Comparison of ENCODE assay signal across 9 cellular contexts in genomic region chr1:110083453-110084225, GRCh38. TPM values are rescaled to one million over a fixed set of nuclear protein-coding genes. Genes with fewer than 3 reads are reported as not detected.
DNase-seq lines count a peak whose midpoint lies in the region; ATAC-seq and TF ChIP-seq lines count a peak whose summit lies in the region.
"Had no signal": no experiment of that assay in that cellular context is flagged by ENCODE, and none has a peak within 500 bp of the region (broad histone marks: within the 10 kb centered on the region; RNA-seq: fewer than 3 reads in every experiment).

No MANE protein-coding gene starts in this region.

- BruUV-seq in Panc1 (replicated peaks; lab: Mats Ljungman, UMichigan), result no TSS peak

- peaks cover 7% of the 10 kb centered on the region for H3K4me1 ChIP-seq in CD8-positive, alpha-beta memory T cell (ENCODE audit: insufficient read depth, low read length)
- H3K4me1 ChIP-seq in Panc1 (ENCODE audit: control insufficient read depth, insufficient read depth, low read length), result no peaks in the 10 kb centered on the region
- peaks cover 3 to 26% (median 13%) of the 10 kb centered on the region in 12 donors for H3K4me1 ChIP-seq in heart left ventricle
- peaks cover 6% of the 10 kb centered on the region for H3K4me1 ChIP-seq in psoas muscle

- H3K27me3 ChIP-seq in CD8-positive, alpha-beta memory T cell (ENCODE audit: insufficient read depth, low read length, poor library complexity, severe bottlenecking), result peaks cover 37% of the 10 kb centered on the region
- H3K27me3 ChIP-seq in Panc1 (ENCODE audit: control insufficient read depth, insufficient read depth, low read length) (peaks cover 9% of the 10 kb centered on the region), heart left ventricle (peaks cover 0 to 48% (median 19%) of the 10 kb centered on the region in 9 donors), psoas muscle (ENCODE audit: insufficient read depth in 3 of 3, low read length in 2 of 3) (peaks cover 2 to 56% (median 15%) of the 10 kb centered on the region in 3 donors)

- POLR2A ChIA-PET in CD8-positive, alpha-beta memory T cell (lab: Charles Lee), result no interaction called here
- POLR2A ChIA-PET in Panc1 (lab: Charles Lee), result no interaction called here

- intact Hi-C loops in Panc1 (cut with micrococcal nuclease; ENCODE audit: unreplicated experiment), result no loop called here
- intact Hi-C loops in heart left ventricle (cut with DNase I), result no loop called here
- intact Hi-C loops in psoas muscle (cut with DNase I), result no loop called here

- H3K4me1 Mint-ChIP-seq in CD8-positive, alpha-beta memory T cell, result peaks cover 11 to 20% (median 18%) of the 10 kb centered on the region in 3 donors

- CTCF ChIA-PET in CD8-positive, alpha-beta memory T cell (lab: Charles Lee), result no interaction called here
- CTCF ChIA-PET in Panc1 (lab: Charles Lee), result no interaction called here

- ATAC-seq in Panc1, result no peak
- peak in 3 of 4 donors; percentile 5 to 35 (median 13) for ATAC-seq in heart left ventricle
- ATAC-seq in psoas muscle, result peak in 3 of 4 donors; percentile 25 to 43 (median 38)
- ATAC-seq in GM18868 (IDR thresholded peaks at IDR 0.05; ENCODE audit: unreplicated experiment), result no peak

- WGBS in heart left ventricle, 4 donors, result 10 to 19% (median 12%) methylated on average over 40 to 47 of the region's 47 CpGs
- 14 to 20% (median 18%) methylated on average over 46 to 47 of the region's 47 CpGs for WGBS in psoas muscle, 3 donors

- peak overlapping the region; percentile 84 to 93 (median 85) for H3K4me3 Mint-ChIP-seq in CD8-positive, alpha-beta memory T cell

- no peaks in the 10 kb centered on the region for H3K36me3 ChIP-seq in CD8-positive, alpha-beta memory T cell (ENCODE audit: insufficient read depth, low read length)
- H3K36me3 ChIP-seq in Panc1 (ENCODE audit: control insufficient read depth, insufficient read depth, low read length) (no peaks in the 10 kb centered on the region), heart left ventricle (no peaks in the 10 kb centered on the region), psoas muscle (ENCODE audit: insufficient read depth in 1 of 2, low read depth in 1 of 2) (no peaks in the 10 kb centered on the region)

- H3K27ac ChIP-seq in CD8-positive, alpha-beta memory T cell (ENCODE audit: low read depth, low read length), result no peak overlapping the region
- H3K27ac ChIP-seq in Panc1 (ENCODE audit: low read length) (no peak overlapping the region), heart left ventricle (peak overlapping the region in 8 of 12 donors; percentile 42 to 82 (median 72)), psoas muscle (no peak overlapping the region)

- H3K27ac Mint-ChIP-seq in CD8-positive, alpha-beta memory T cell, result peak overlapping the region in 2 of 8 donors; percentile 12 to 15

- no peak for TF ChIP-seq POLR2A in heart left ventricle (IDR thresholded peaks at IDR 0.05)

- no peaks in the 10 kb centered on the region for H3K9me3 ChIP-seq in CD8-positive, alpha-beta memory T cell (ENCODE audit: low read length)
- H3K9me3 ChIP-seq in Panc1 (ENCODE audit: control insufficient read depth, insufficient read depth, low read depth, low read length) (no peaks in the 10 kb centered on the region), heart left ventricle (no peaks in the 10 kb centered on the region), psoas muscle (no peaks in the 10 kb centered on the region)

- peak overlapping the region; percentile 58 for H3K4me3 ChIP-seq in CD8-positive, alpha-beta memory T cell (ENCODE audit: low read length)
- H3K4me3 ChIP-seq in Panc1 (ENCODE audit: low read depth in 2 of 2, low read length in 2 of 2) (peak overlapping the region; percentile 37 to 50), heart left ventricle (peak overlapping the region; percentile 38 to 86 (median 62)), psoas muscle (peak overlapping the region; percentile 78)

- TF ChIP-seq CTCF in Panc1 (IDR thresholded peaks at IDR 0.05) (no peak), heart left ventricle (IDR thresholded peaks at IDR 0.05) (no peak), psoas muscle (IDR thresholded peaks at IDR 0.05) (no peak)

- no peaks in the 10 kb centered on the region for H3K9me3 Mint-ChIP-seq in CD8-positive, alpha-beta memory T cell

- in situ Hi-C loops in Panc1 (cut with HindIII; ENCODE audit: low pct_unique_long_range_greater_than_20kb, low sequenced_read_pairs), result no loop called here

- peaks cover 1 to 4% (median 2%) of the 10 kb centered on the region in 3 donors for H3K36me3 Mint-ChIP-seq in CD8-positive, alpha-beta memory T cell

- H3K27me3 Mint-ChIP-seq in CD8-positive, alpha-beta memory T cell, result peaks cover 65 to 87% of the 10 kb centered on the region in 2 donors

- no peak for DNase-seq in CD8-positive, alpha-beta memory T cell
- DNase-seq in Panc1 (ENCODE audit: low read depth, low spot score), result no peak
- DNase-seq in heart left ventricle, result no peak
- peak in 1 of 2 donors; percentile 50 for DNase-seq in psoas muscle
- DNase-seq in NCI-H446 treated with DMSO at 0.1 percent for 48 hours (lab: John Stamatoyannopoulos, UW), result no peak
- DNase-seq in NCI-H2196 (lab: John Stamatoyannopoulos, UW; ENCODE audit: unreplicated experiment), result no peak
- DNase-seq in middle frontal gyrus (ENCODE audit: extremely low spot score, low spot score), result no peak
- DNase-seq: KG1 had no signal

RNA-seq across cellular contexts. Expression of gene ALX3, which starts 13.2 kb away (rescaled TPM):
- not detected for total RNA-seq in CD8-positive, alpha-beta memory T cell
- not detected for polyA plus RNA-seq in CD8-positive, alpha-beta memory T cell
- total RNA-seq in Panc1 (2021; ENCODE audit: unreplicated experiment) (not detected), heart left ventricle (not detected), psoas muscle (not detected)
- not detected for polyA plus RNA-seq in Panc1 (2012; ENCODE audit: insufficient read length)
- polyA plus RNA-seq in heart left ventricle (not detected), psoas muscle (under 1 TPM; 0.04 to 0.11 (median 0.05) TPM)

RNA-seq across cellular contexts. Expression of gene UBL4B, which starts 28.6 kb away (rescaled TPM):
- not detected for total RNA-seq in CD8-positive, alpha-beta memory T cell
- polyA plus RNA-seq in CD8-positive, alpha-beta memory T cell, result not detected
- total RNA-seq in Panc1 (2021; ENCODE audit: unreplicated experiment) (not detected), heart left ventricle (not detected), psoas muscle (under 1 TPM in 1 of 4 donors, not detected in 3; 0.20 TPM)
- not detected for polyA plus RNA-seq in Panc1 (2012; ENCODE audit: insufficient read length)
- polyA plus RNA-seq in heart left ventricle (under 1 TPM in 1 of 2 donors, not detected in 1; 0.11 TPM), psoas muscle (under 1 TPM in 2 of 3 donors, not detected in 1; 0.06 to 0.19 TPM)

RNA-seq across cellular contexts. Expression of gene STRIP1, which starts 49.2 kb away (rescaled TPM):
- 10 to 100 TPM; 35.1 to 37.3 TPM for total RNA-seq in CD8-positive, alpha-beta memory T cell
- 27.7 TPM for polyA plus RNA-seq in CD8-positive, alpha-beta memory T cell
- total RNA-seq in Panc1 (2021; ENCODE audit: unreplicated experiment) (26.1 TPM), heart left ventricle (10 to 100 TPM; 14.7 to 22.8 (median 19.2) TPM), psoas muscle (10 to 100 TPM; 16.1 to 23.1 (median 17.0) TPM)
- polyA plus RNA-seq in Panc1 (2012; ENCODE audit: insufficient read length), result 16.4 TPM
- polyA plus RNA-seq in heart left ventricle (10 to 100 TPM in 1 of 2 donors, 1 to 10 TPM in 1; 7.8 to 14.9 TPM), psoas muscle (10 to 100 TPM; 12.1 to 17.4 (median 13.5) TPM)

Comparison
In these comparisons a context has a peak if more than half of its experiments do, and no peak if none do; other contexts are left out.
1. H3K27ac ChIP-seq: peak in heart left ventricle (8 of 12); none in CD8-positive, alpha-beta memory T cell (single experiment), Panc1 (single experiment) and psoas muscle (single experiment).
2. ATAC-seq: peak in heart left ventricle (3 of 4) and psoas muscle (3 of 4); none in Panc1 (single experiment) and GM18868 (single experiment).
3. Peak in every context shown above with its lines, with median percentiles within 50 percentile points of each other: H3K4me3 ChIP-seq.